Comparison of ENCODE assay signal across 8 cellular contexts in the genomic region with DNA sequence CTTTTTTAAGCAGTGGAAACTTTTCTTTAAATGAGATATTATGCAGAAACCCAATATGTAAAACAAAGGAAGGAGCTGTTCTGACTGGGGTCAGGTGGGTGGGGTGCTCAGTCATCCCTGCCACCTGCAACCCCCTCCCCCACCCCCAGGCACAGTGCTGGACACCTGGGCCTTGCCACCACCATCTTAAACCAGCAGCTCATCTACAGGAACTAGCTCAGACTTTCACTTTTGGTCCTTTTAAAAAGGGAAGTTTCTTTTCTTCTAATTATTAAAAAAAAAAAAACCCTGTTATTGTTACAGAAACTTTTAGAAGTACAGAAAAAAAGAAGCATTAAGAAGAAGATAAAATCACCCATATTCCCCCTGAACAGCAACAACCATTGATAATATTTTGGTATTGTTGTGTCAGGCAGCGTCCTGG. TPM values are rescaled to one million over a fixed set of nuclear protein-coding genes. Genes with fewer than 3 reads are reported as not detected.
DNase-seq lines count a peak whose midpoint lies in the region; ATAC-seq and TF ChIP-seq lines count a peak whose summit lies in the region.

No MANE protein-coding gene starts in this region.

- intact Hi-C loops in esophagus squamous epithelium (cut with DNase I) (no loop called here), A673 (cut with micrococcal nuclease; ENCODE audit: unreplicated experiment) (no loop called here)

- peak overlapping the region in 2 of 4 donors; percentile 4 to 11 for H3K27ac ChIP-seq in esophagus squamous epithelium
- no peak overlapping the region for H3K27ac ChIP-seq in A673 (ENCODE audit: low read depth, low read length, poor library complexity, severe bottlenecking)
- H3K27ac ChIP-seq in caudate nucleus (ENCODE audit: low read depth, low read length): no peak overlapping the region

- H3K9me3 ChIP-seq in esophagus squamous epithelium: no peaks in the 10 kb centered on the region
- H3K9me3 ChIP-seq in A673 (ENCODE audit: low read depth, low read length, poor library complexity, severe bottlenecking): no peaks in the 10 kb centered on the region

- CTCF ChIA-PET in A673 (lab: Charles Lee): interaction anchor here (0.6 kb wide), 1 partner anchor 204 kb away, joined by 3 read pairs; no protein-coding TSS in a partner anchor

- no peak for TF ChIP-seq CTCF in esophagus squamous epithelium (IDR thresholded peaks at IDR 0.05)
- TF ChIP-seq CTCF in A673 (conservative IDR thresholded peaks at IDR 0.05; ENCODE audit: low read depth, low read length): no peak

- POLR2A ChIA-PET in A673 (lab: Charles Lee; ENCODE audit: low non-redundant PET): no interaction called here

- H3K4me3 ChIP-seq in esophagus squamous epithelium (no peak overlapping the region), A673 (ENCODE audit: low read depth, low read length, poor library complexity, severe bottlenecking) (no peak overlapping the region)

- no TSS peak for BruUV-seq in A673 (replicated peaks; lab: Mats Ljungman, UMichigan)

- peaks cover 0 to 14% (median 0%) of the 10 kb centered on the region in 3 donors for H3K4me1 ChIP-seq in esophagus squamous epithelium
- H3K4me1 ChIP-seq in A673 (ENCODE audit: insufficient read depth, low read length, poor library complexity, severe bottlenecking): no peaks in the 10 kb centered on the region

- ATAC-seq in GM18909 (IDR thresholded peaks at IDR 0.05; ENCODE audit: poor library complexity, unreplicated experiment) (peak; percentile 88), HG03025 (IDR thresholded peaks at IDR 0.05; ENCODE audit: low FRiP score, unreplicated experiment) (peak; percentile 87)

- 36 to 41% methylated on average over 1 of the region's 1 CpG for WGBS in esophagus squamous epithelium, 2 donors

- H3K27me3 ChIP-seq in esophagus squamous epithelium (peaks cover 0 to 23% (median 0%) of the 10 kb centered on the region in 4 donors), A673 (replicated peaks; ENCODE audit: insufficient read depth, low read depth, low read length, poor library complexity) (peaks cover 53% of the 10 kb centered on the region)

- no peak for TF ChIP-seq POLR2A in esophagus squamous epithelium (IDR thresholded peaks at IDR 0.05)

- H3K36me3 ChIP-seq in esophagus squamous epithelium: no peaks in the 10 kb centered on the region
- H3K36me3 ChIP-seq in A673 (ENCODE audit: insufficient read depth, low read length, poor library complexity, severe bottlenecking): no peaks in the 10 kb centered on the region

- peak; percentile 51 for DNase-seq in T-helper 22 cell (ENCODE audit: low read depth)
- DNase-seq in esophagus squamous epithelium (lab: John Stamatoyannopoulos, UW): peak; percentile 28
- DNase-seq in NCI-H146 (lab: John Stamatoyannopoulos, UW): no peak
- no peak for DNase-seq in NCI-H748 (lab: John Stamatoyannopoulos, UW; ENCODE audit: unreplicated experiment)
- DNase-seq in A673 (ENCODE audit: low spot score): no peak
- DNase-seq in caudate nucleus (lab: John Stamatoyannopoulos, UW): no peak

RNA-seq across cellular contexts. Expression of a gene that starts 37.1 kb away (rescaled TPM):
- total RNA-seq in esophagus squamous epithelium: 1 to 10 TPM in 3 of 4 donors, under 1 TPM in 1; 0.99 to 6.7 (median 3.6) TPM
- total RNA-seq in A673 (2021): 0.13 and 0.17 TPM in 2 replicates

Comparison
In these comparisons a context has a peak if more than half of its experiments do, and no peak if none do; other contexts are left out.
1. DNase-seq: peak in T-helper 22 cell (single experiment) and esophagus squamous epithelium (single experiment); none in NCI-H146 (single experiment), NCI-H748 (single experiment), A673 (single experiment) and caudate nucleus (0 of 61).